In genomic region chr6:127204278-127204677, GRCh38 we compare ENCODE assay signal across 22 cellular contexts.
"Had no signal": no experiment of that assay in that cellular context is flagged by ENCODE, and none has a peak within 500 bp of the region (broad histone marks: within the 10 kb centered on the region; RNA-seq: fewer than 3 reads in every experiment).

No MANE protein-coding gene starts in this region.

- DNase-seq: activated CD4-positive, alpha-beta T cell treated with anti-CD3 and anti-CD28 coated beads for 1 hour; activated CD4-positive, alpha-beta T cell treated with anti-CD3 and anti-CD28 coated beads, Interleukin-2, amount 50 U/mL, for 4 hours; activated gamma-delta T cell treated with Interleukin-2 at 50 U/mL for 16 hours; activated naive CD8-positive, alpha-beta T cell treated with anti-CD3 and anti-CD28 coated beads for 36 hours; activated T-cell treated with anti-CD3 and anti-CD28 coated beads for 4 hours; amygdala; dermis blood vessel endothelial cell; hippocampal formation; mammary epithelial cell; midbrain; retina; stimulated activated CD4-positive, alpha-beta T cell treated with anti-CD3 and anti-CD28 coated beads, Interleukin-12 subunit alpha, Interleukin-12 subunit beta, amount 100 ng/mL, for 4 hours; stimulated activated CD4-positive, alpha-beta T cell treated with anti-CD3 and anti-CD28 coated beads, Interleukin-1b, Interleukin-23, amount 100 ng/mL, for 48 hours; stimulated activated CD8-positive, alpha-beta memory T cell treated with anti-CD3 and anti-CD28 coated beads, Interleukin-4, amount 100 ng/mL, for 48 hours; stimulated activated naive CD4-positive, alpha-beta T cell; T-helper 17 cell; thyroid gland; uterus; WERI-Rb-1 had no signal

- H3K4me1 Mint-ChIP-seq: activated naive CD8-positive, alpha-beta T cell treated with anti-CD3 and anti-CD28 coated beads for 36 hours had no signal

- H3K9me3 ChIP-seq: thyroid gland, uterus had no signal

- H3K4me3 ChIP-seq: cardiac muscle cell, thyroid gland, uterus had no signal

- H3K36me3 Mint-ChIP-seq: activated naive CD8-positive, alpha-beta T cell treated with anti-CD3 and anti-CD28 coated beads for 36 hours had no signal

- H3K9me3 Mint-ChIP-seq: activated naive CD8-positive, alpha-beta T cell treated with anti-CD3 and anti-CD28 coated beads for 36 hours; activated T-helper 1 cell treated with anti-CD3 and anti-CD28 coated beads, Interleukin-12 subunit alpha, Interleukin-12 subunit beta, Interleukin-2, Interleukin-4 antibody, amounts not matched to agents 30 ng/mL and 10 ng/mL and 1 ng/mL, durations not matched to agents 14 hours and 24 hours and 36 hours had no signal

- H3K27ac ChIP-seq: cardiac muscle cell, thyroid gland, uterus, WERI-Rb-1 had no signal

- H3K4me3 Mint-ChIP-seq: activated naive CD8-positive, alpha-beta T cell treated with anti-CD3 and anti-CD28 coated beads for 36 hours; activated T-helper 1 cell treated with anti-CD3 and anti-CD28 coated beads, Interleukin-12 subunit alpha, Interleukin-12 subunit beta, Interleukin-2, Interleukin-4 antibody, amounts not matched to agents 30 ng/mL and 10 ng/mL and 1 ng/mL, durations not matched to agents 14 hours and 24 hours and 36 hours; T-helper 17 cell had no signal

- H3K36me3 ChIP-seq: cardiac muscle cell, thyroid gland, uterus, WERI-Rb-1 had no signal

- ATAC-seq: left lobe of liver, T-helper 17 cell had no signal

- H3K27ac Mint-ChIP-seq: activated naive CD8-positive, alpha-beta T cell treated with anti-CD3 and anti-CD28 coated beads for 36 hours; activated T-helper 1 cell treated with anti-CD3 and anti-CD28 coated beads, Interleukin-12 subunit alpha, Interleukin-12 subunit beta, Interleukin-2, Interleukin-4 antibody, amounts not matched to agents 30 ng/mL and 10 ng/mL and 1 ng/mL, durations not matched to agents 14 hours and 24 hours and 36 hours; T-helper 17 cell had no signal

- H3K4me1 ChIP-seq: thyroid gland, uterus had no signal

- H3K27me3 ChIP-seq: cardiac muscle cell, thyroid gland, uterus had no signal
